ENCODE assay signal across 18 cellular contexts in the genomic region with DNA sequence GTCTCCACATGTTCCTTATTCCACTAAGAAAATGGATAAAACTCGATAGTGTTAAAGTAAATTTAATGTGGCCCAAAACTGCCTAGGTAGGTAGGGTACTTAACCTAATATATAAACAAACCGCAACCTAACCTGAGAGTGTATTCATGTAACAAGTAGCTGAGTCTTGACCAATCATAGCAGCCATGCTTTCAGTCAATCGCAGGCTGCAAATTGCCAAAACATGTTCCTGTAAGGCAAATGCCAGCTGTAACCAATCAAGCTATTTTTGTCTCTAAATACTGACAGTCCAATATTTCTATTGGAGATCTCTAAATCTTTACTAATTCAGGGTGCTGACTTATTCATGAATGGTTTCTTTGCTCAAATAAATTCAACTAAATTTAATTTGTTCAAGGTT. TPM values are rescaled to one million over a fixed set of nuclear protein-coding genes. Genes with fewer than 3 reads are reported as not detected.
"Had no signal": no experiment of that assay in that cellular context is flagged by ENCODE, and none has a peak within 500 bp of the region (broad histone marks: within the 10 kb centered on the region; RNA-seq: fewer than 3 reads in every experiment).

No MANE protein-coding gene starts in this region.

- H3K27me3 ChIP-seq: breast epithelium, tibial nerve had no signal

- H3K4me3 ChIP-seq: adrenal gland, breast epithelium, tibial nerve had no signal

- H3K27ac ChIP-seq: adrenal gland, breast epithelium, foreskin keratinocyte, tibial nerve had no signal

- H3K4me1 ChIP-seq: adrenal gland, breast epithelium, foreskin keratinocyte had no signal

- DNase-seq: activated CD4-positive, alpha-beta T cell treated with anti-CD3 and anti-CD28 coated beads for 36 hours; activated CD4-positive, alpha-beta T cell treated with anti-CD3 and anti-CD28 coated beads, Interleukin-2, amount 50 U/mL, for 48 hours; activated gamma-delta T cell; adrenal gland; cerebellar nuclear complex; cortex of kidney; foreskin keratinocyte; nephron progenitor cell; occipital lobe; retina; stimulated activated naive CD8-positive, alpha-beta T cell treated with anti-CD3 and anti-CD28 coated beads, Interleukin-15, Interleukin-2, amounts not matched to agents 100 U/mL and 50 U/mL, for 24 hours had no signal

- H3K36me3 ChIP-seq: adrenal gland, breast epithelium, tibial nerve had no signal

- ATAC-seq: activated CD4-positive, alpha-beta T cell treated with anti-CD3 and anti-CD28 coated beads for 36 hours; esophagus mucosa; foreskin keratinocyte; stimulated activated naive CD8-positive, alpha-beta T cell treated with anti-CD3 and anti-CD28 coated beads, Interleukin-15, Interleukin-2, amounts not matched to agents 100 U/mL and 50 U/mL, for 24 hours had no signal

- H3K9me3 ChIP-seq: adrenal gland, breast epithelium, tibial nerve had no signal

RNA-seq across cellular contexts. Expression of a gene that starts 3.1 kb away (rescaled TPM):
- total RNA-seq: activated CD4-positive, alpha-beta T cell treated with anti-CD3 and anti-CD28 coated beads for 36 hours; astrocyte; foreskin keratinocyte; lung microvascular endothelial cell; occipital lobe; posterior vena cava; tibial nerve had no signal
- polyA plus RNA-seq: foreskin keratinocyte, keratinocyte had no signal

RNA-seq across cellular contexts. Expression of a gene that starts 39.5 kb away (rescaled TPM):
- total RNA-seq: adrenal gland, astrocyte, breast epithelium, esophagus mucosa, foreskin keratinocyte, lung microvascular endothelial cell, occipital lobe, posterior vena cava, tibial nerve had no signal
- polyA plus RNA-seq: adrenal gland, foreskin keratinocyte, keratinocyte had no signal
